Comparison of ENCODE assay signal across 22 cellular contexts in the genomic region with DNA sequence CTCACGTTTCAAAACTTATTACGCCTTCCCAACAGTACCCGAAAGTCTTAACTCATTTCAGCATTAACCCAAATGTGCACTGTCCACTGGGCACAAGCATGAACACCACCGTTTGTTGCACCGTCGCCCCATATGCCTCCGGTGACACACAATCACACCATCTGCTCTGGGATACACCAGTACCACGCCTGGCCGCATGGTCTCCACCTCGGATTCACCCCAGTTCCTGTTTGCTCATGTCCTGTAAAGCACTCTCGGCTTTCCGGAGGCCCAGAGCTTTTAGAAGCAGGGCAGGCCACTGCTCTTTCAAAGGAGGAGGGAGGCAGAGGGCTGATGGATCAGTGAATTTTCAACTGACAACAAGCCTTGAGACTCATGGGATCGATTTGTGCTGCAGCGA.
"Had no signal": no experiment of that assay in that cellular context is flagged by ENCODE, and none has a peak within 500 bp of the region (broad histone marks: within the 10 kb centered on the region; RNA-seq: fewer than 3 reads in every experiment).

No MANE protein-coding gene starts in this region.

- H3K4me3 Mint-ChIP-seq: effector memory CD8-positive, alpha-beta T cell; naive thymus-derived CD8-positive, alpha-beta T cell; nephron progenitor cell; stimulated activated naive B cell treated with anti-CD40 and anti-IgM and Interleukin-4, amounts not matched to agents 10 μg/mL and 1 μg/mL and 100 μg/mL, for 72 hours; stimulated activated naive CD8-positive, alpha-beta T cell treated with anti-CD3 and anti-CD28 coated beads, Interleukin-15, Interleukin-2, amounts not matched to agents 100 ng/mL and 50 ng/mL, for 24 hours had no signal

- DNase-seq: cortex of kidney; effector memory CD8-positive, alpha-beta T cell; erythroblast; esophagus squamous epithelium; foreskin melanocyte; glutamatergic neuron; heart right ventricle; hippocampal formation; kidney glomerular epithelial cell; left ventricle myocardium superior; lower lobe of right lung; nephron progenitor cell; occipital lobe; ovary; psoas muscle; sigmoid colon; stimulated activated CD4-positive, alpha-beta T cell treated with anti-CD3 and anti-CD28 coated beads, Interleukin-2, amount 100 ng/mL, for 24 hours; stimulated activated CD4-positive, alpha-beta T cell treated with anti-CD3 and anti-CD28 coated beads, Interleukin-4, amount 100 ng/mL, for 4 hours; stimulated activated naive B cell treated with anti-CD40 and anti-IgM and Interleukin-4, amounts not matched to agents 10 μg/mL and 1 μg/mL and 100 μg/mL, for 72 hours had no signal

- H3K36me3 Mint-ChIP-seq: naive thymus-derived CD8-positive, alpha-beta T cell had no signal

- H3K27me3 Mint-ChIP-seq: effector memory CD8-positive, alpha-beta T cell; stimulated activated naive B cell treated with anti-CD40 and anti-IgM and Interleukin-4, amounts not matched to agents 10 μg/mL and 1 μg/mL and 100 μg/mL, for 72 hours; stimulated activated naive CD8-positive, alpha-beta T cell treated with anti-CD3 and anti-CD28 coated beads, Interleukin-15, Interleukin-2, amounts not matched to agents 100 ng/mL and 50 ng/mL, for 24 hours had no signal

- H3K27ac Mint-ChIP-seq: effector memory CD8-positive, alpha-beta T cell; naive thymus-derived CD8-positive, alpha-beta T cell; nephron progenitor cell; stimulated activated naive B cell treated with anti-CD40 and anti-IgM and Interleukin-4, amounts not matched to agents 10 μg/mL and 1 μg/mL and 100 μg/mL, for 72 hours; stimulated activated naive CD8-positive, alpha-beta T cell treated with anti-CD3 and anti-CD28 coated beads, Interleukin-15, Interleukin-2, amounts not matched to agents 100 ng/mL and 50 ng/mL, for 24 hours had no signal

- ATAC-seq: effector memory CD8-positive, alpha-beta T cell; heart right ventricle; left ventricle myocardium superior; lower lobe of right lung; naive thymus-derived CD8-positive, alpha-beta T cell; psoas muscle; right cardiac atrium; stimulated activated naive B cell treated with anti-CD40 and anti-IgM and Interleukin-4, amounts not matched to agents 10 μg/mL and 1 μg/mL and 100 μg/mL, for 72 hours had no signal

- H3K4me1 Mint-ChIP-seq: nephron progenitor cell had no signal
